8 cellular contexts compared by ENCODE assay signal in genomic region chr20:1392693-1393506, GRCh38. TPM values are rescaled to one million over a fixed set of nuclear protein-coding genes. Genes with fewer than 3 reads are reported as not detected.
DNase-seq lines count a peak whose midpoint lies in the region; ATAC-seq, FAIRE-seq and TF ChIP-seq lines count a peak whose summit lies in the region.

TSS of gene FKBP1A (minus strand) at chr20:1393054. CDS start at chr20:1392998, 56 bp downstream.

- H3K9ac ChIP-seq in H1 (replicated peaks in 1 of 4; ENCODE audit: extremely low read depth in 1 of 4, low read depth in 3 of 4, low read length in 3 of 4), result peak within 1 kb of the TSS; percentile 48 to 71 (median 56); a peak in 6 of 7 replicates
- peak within 1 kb of the TSS; percentile 92 for H3K9ac ChIP-seq in mesendoderm (ENCODE audit: low read length)

- H3K4ac ChIP-seq in H1 (replicated peaks; ENCODE audit: insufficient read length, low read depth, low read length) (no peak within 1 kb of the TSS), mesendoderm (ENCODE audit: low read depth, low read length) (peak within 1 kb of the TSS; percentile 92)

- no peaks in the 10 kb centered on the region for H3K36me3 ChIP-seq in H1 (ENCODE audit: control insufficient read depth in 2 of 4, insufficient read depth in 4 of 4, low read length in 3 of 4)
- no peaks in the 10 kb centered on the region for H3K36me3 ChIP-seq in mesendoderm (ENCODE audit: control insufficient read depth, insufficient read depth, low read length)

- peak within 1 kb of the TSS; percentile 53 to 86 (median 79) for H3K4me3 ChIP-seq in H1 (ENCODE audit: extremely low read depth in 1 of 4, insufficient read depth in 2 of 4, low read depth in 3 of 4, low read length in 4 of 4)
- H3K4me3 ChIP-seq in mesendoderm (ENCODE audit: low read length), result peak within 1 kb of the TSS; percentile 92

- H4K20me1 ChIP-seq in H1 (replicated peaks in 1 of 2; ENCODE audit: control insufficient read depth in 1 of 2, insufficient read depth in 2 of 2, low read length in 2 of 2), result peaks cover 12 to 23% of the 10 kb centered on the region in 2 experiments

- H3K27ac ChIP-seq in H1 (ENCODE audit: low read depth, low read length) (no peak within 1 kb of the TSS; the same call in 1 of the 2 replicates), mesendoderm (ENCODE audit: low read depth, low read length) (peak within 1 kb of the TSS; percentile 35)

- H3K27me3 ChIP-seq in H1 (replicated peaks in 1 of 4; ENCODE audit: control insufficient read depth in 3 of 4, extremely low read depth in 1 of 4, insufficient read depth in 3 of 4, low read length in 3 of 4), result peaks cover 0 to 19% (median 8%) of the 10 kb centered on the region in 4 experiments; a peak in 5 of 7 replicates
- H3K27me3 ChIP-seq in mesendoderm (ENCODE audit: insufficient read depth, low read length, poor library complexity), result no peaks in the 10 kb centered on the region

- no peak within 1 kb of the TSS for H4K5ac ChIP-seq in H1 (ENCODE audit: insufficient read length, low read depth, low read length)
- H4K5ac ChIP-seq in mesendoderm (ENCODE audit: low read length), result no peak within 1 kb of the TSS

- peak within 1 kb of the TSS; percentile 62 for H4K91ac ChIP-seq in H1 (replicated peaks; ENCODE audit: insufficient read length, low read length)

- peak within 1 kb of the TSS; percentile 84 for H4K8ac ChIP-seq in H1 (ENCODE audit: extremely low read depth, insufficient read depth, low read length)
- H4K8ac ChIP-seq in mesendoderm (ENCODE audit: low read depth, low read length), result peak within 1 kb of the TSS; percentile 7

- H2BK12ac ChIP-seq in H1 (ENCODE audit: low read depth, low read length), result no peak within 1 kb of the TSS

- peak in 1 of 2 experiments; percentile 36; a peak in 2 of 3 replicates for TF ChIP-seq POLR2A in H1 (IDR thresholded peaks at IDR 0.05; ENCODE audit: control extremely low read depth in 1 of 2, low read depth in 2 of 2, low read length in 2 of 2)

- TF ChIP-seq CTCF in H1 (IDR thresholded peaks at IDR 0.05; ENCODE audit: control extremely low read depth in 1 of 3, insufficient read depth in 1 of 3, low read depth in 1 of 3, low read length in 3 of 3), result no peak

- H3K79me1 ChIP-seq in H1 (ENCODE audit: low read depth, low read length) (peaks cover 25% of the 10 kb centered on the region), mesendoderm (ENCODE audit: low read length) (peaks cover 23% of the 10 kb centered on the region)

- no peak within 1 kb of the TSS for H2BK5ac ChIP-seq in H1 (ENCODE audit: low read depth, low read length)
- H2BK5ac ChIP-seq in mesendoderm (ENCODE audit: low read length), result no peak within 1 kb of the TSS

- no peak within 1 kb of the TSS for H3K14ac ChIP-seq in H1 (ENCODE audit: insufficient read length)

- CTCF ChIA-PET in H1 (lab: Charles Lee; ENCODE audit: partially characterized antibody), result interaction anchor here (0.6 to 1.8 kb wide), 9 partner anchors 16 to 126 kb away, joined by 3 to 6 read pairs (median 3); partner anchors contain the start of gene NSFL1C

- peak; percentile 98 for DNase-seq in COLO668 (lab: John Stamatoyannopoulos, UW; ENCODE audit: unreplicated experiment)
- DNase-seq in HTR-8/SVneo (ENCODE audit: insufficient read length, low spot score), result peak; percentile 87
- DNase-seq in NOMO-1 treated with DMSO at 0.1 percent for 48 hours (lab: John Stamatoyannopoulos, UW; ENCODE audit: unreplicated experiment), result peak; percentile 90
- peak; percentile 77 to 80 for DNase-seq in activated CD8-positive, alpha-beta memory T cell treated with anti-CD3 and anti-CD28 coated beads for 4 hours (ENCODE audit: low read depth in 2 of 2)
- peak in 1 of 2 experiments; percentile 85 for DNase-seq in H1 (ENCODE audit: low read depth in 1 of 2, low spot score in 2 of 2)
- peak; percentile 89 for DNase-seq in mesendoderm
- DNase-seq in stimulated activated CD8-positive, alpha-beta memory T cell treated with anti-CD3 and anti-CD28 coated beads, Interleukin-15, amount 100 ng/mL, for 1 hour (ENCODE audit: low read depth), result peak; percentile 75

- peak within 1 kb of the TSS; percentile 85; the same call in 1 of the 2 replicates for H2AFZ ChIP-seq in H1 (ENCODE audit: low read length)

- 3% methylated on average over 32 of the region's 79 CpGs; no CpG with 5 or more reads in 1 of the 2 experiments for WGBS in H1 (ENCODE audit: extremely low coverage in 1 of 2, insufficient coverage in 1 of 2, insufficient read length in 1 of 2, insufficient replicate concordance in 2 of 2, low coverage in 1 of 2, low lambda C conversion rate in 2 of 2, missing lambda C conversion rate in 1 of 2), 2 experiments
- WGBS in mesendoderm (ENCODE audit: extremely low coverage, insufficient coverage, low lambda C conversion rate), result no CpG with 5 or more reads among the region's 79 CpGs

- POLR2A ChIA-PET in H1 (lab: Charles Lee; ENCODE audit: partially characterized antibody), result interaction anchor here (1.0 to 2.2 kb wide), 7 partner anchors 8 to 74 kb away, joined by 3 to 9 read pairs (median 4); partner anchors contain the start of gene NSFL1C

- H3K79me2 ChIP-seq in H1 (ENCODE audit: control insufficient read depth in 1 of 2, insufficient read depth in 2 of 2, low read length in 2 of 2) (peaks cover 25 to 46% of the 10 kb centered on the region in 2 experiments), mesendoderm (ENCODE audit: control insufficient read depth, insufficient read depth, low read length) (peaks cover 47% of the 10 kb centered on the region)

- H2AK5ac ChIP-seq in H1 (ENCODE audit: low read depth, low read length), result no peak within 1 kb of the TSS
- H2AK5ac ChIP-seq in mesendoderm (ENCODE audit: low read length), result peak within 1 kb of the TSS; percentile 94

- TF ChIP-seq EP300 in H1 (IDR thresholded peaks at IDR 0.05; ENCODE audit: borderline replicate concordance in 1 of 2, low read depth in 2 of 2, low read length in 2 of 2), result no peak

- peak within 1 kb of the TSS; percentile 38; the same call in 1 of the 2 replicates for H3K18ac ChIP-seq in H1 (ENCODE audit: extremely low read depth, low read length)
- peak within 1 kb of the TSS; percentile 52 for H3K18ac ChIP-seq in mesendoderm (ENCODE audit: low read length)

- peak; percentile 88 for ATAC-seq in GM21381 (IDR thresholded peaks at IDR 0.05; ENCODE audit: unreplicated experiment)

- H2BK15ac ChIP-seq in H1 (ENCODE audit: low read length), result no peak within 1 kb of the TSS
- no peak within 1 kb of the TSS for H2BK15ac ChIP-seq in mesendoderm (replicated peaks; ENCODE audit: low read depth)

- H3K4me1 ChIP-seq in H1 (replicated peaks in 1 of 4; ENCODE audit: control insufficient read depth in 3 of 4, insufficient read depth in 4 of 4, low read length in 3 of 4) (peaks cover 10 to 31% (median 11%) of the 10 kb centered on the region in 4 experiments; a peak in 6 of 7 replicates), mesendoderm (ENCODE audit: control insufficient read depth, low read depth, low read length) (peaks cover 11% of the 10 kb centered on the region)

- peak within 1 kb of the TSS; percentile 65 for H3K56ac ChIP-seq in H1 (replicated peaks; ENCODE audit: insufficient read length, low read depth, low read length)
- H3K56ac ChIP-seq in mesendoderm (ENCODE audit: low read length), result peak within 1 kb of the TSS; percentile 93

- H2BK120ac ChIP-seq in H1 (replicated peaks; ENCODE audit: low read depth, low read length) (no peak within 1 kb of the TSS), mesendoderm (ENCODE audit: low read depth, low read length) (no peak within 1 kb of the TSS)

- peaks cover 8% of the 10 kb centered on the region for H3K23me2 ChIP-seq in H1 (ENCODE audit: low read depth, low read length)

- H3K4me2 ChIP-seq in H1 (ENCODE audit: insufficient read depth in 1 of 2, low read depth in 2 of 2, low read length in 2 of 2), result peak within 1 kb of the TSS; percentile 92 to 96
- peak within 1 kb of the TSS; percentile 96 for H3K4me2 ChIP-seq in mesendoderm (ENCODE audit: low read length)

- no peak within 1 kb of the TSS for H3K23ac ChIP-seq in H1 (ENCODE audit: insufficient read length)
- peak within 1 kb of the TSS; percentile 80 for H3K23ac ChIP-seq in mesendoderm (ENCODE audit: low read length)

- peak; percentile 73 for FAIRE-seq in HTR-8/SVneo (lab: Jason Lieb, UNC)
- no peak for FAIRE-seq in H1 (lab: Jason Lieb, UNC)

- no peaks in the 10 kb centered on the region for H3K9me3 ChIP-seq in H1 (ENCODE audit: insufficient read depth in 2 of 2, low read depth in 1 of 2, low read length in 1 of 2)

- H2BK20ac ChIP-seq in H1 (ENCODE audit: low read length), result no peak within 1 kb of the TSS

- TF ChIP-seq RAD21 in H1 (IDR thresholded peaks at IDR 0.05 in 1 of 2, conservative IDR thresholded peaks at IDR 0.05 in 1 of 2; ENCODE audit: low read depth in 2 of 2, low read length in 2 of 2), result no peak; a peak in 1 of 4 replicates

TF ChIP-seq in H1, 55 proteins besides CTCF, POLR2A, EP300 and RAD21 (continues in another document):
- TF ChIP-seq SIN3A (conservative IDR thresholded peaks at IDR 0.05 in 1 of 2, IDR thresholded peaks at IDR 0.05 in 1 of 2; ENCODE audit: low read depth in 1 of 2, low read length in 2 of 2), result peak; percentile 80 to 87; a peak in 3 of 4 replicates
- peak; percentile 57 for TF ChIP-seq PHF8 (conservative IDR thresholded peaks at IDR 0.05; ENCODE audit: low read depth, low read length)
- no peak for TF ChIP-seq RXRA (IDR thresholded peaks at IDR 0.05; ENCODE audit: insufficient read depth, low read depth, low read length)
- TF ChIP-seq GTF2F1 (IDR thresholded peaks at IDR 0.05; ENCODE audit: borderline replicate concordance, low read depth, low read length), result no peak; the same call in 1 of the 2 replicates
- no peak for TF ChIP-seq TAF7 (optimal IDR thresholded peaks at IDR 0.05; ENCODE audit: borderline replicate concordance, low read depth, low read length)
- TF ChIP-seq SIX5 (IDR thresholded peaks at IDR 0.05; ENCODE audit: low read depth, low read length), result 0 out of 2 replicates have a peak, but pooled peaks have one; percentile 14
- TF ChIP-seq SIRT6 (IDR thresholded peaks at IDR 0.05; ENCODE audit: low read length), result no peak
- TF ChIP-seq YY1 (IDR thresholded peaks at IDR 0.05; ENCODE audit: low read depth, low read length), result peak; percentile 64
- TF ChIP-seq GABPA (IDR thresholded peaks at IDR 0.05; ENCODE audit: borderline replicate concordance, insufficient read depth, low read length), result peak; percentile 85; the same call in 1 of the 2 replicates
- TF ChIP-seq TBP (IDR thresholded peaks at IDR 0.05; ENCODE audit: low read depth, low read length), result 0 out of 2 replicates have a peak, but pooled peaks have one; percentile 16

RNA-seq across cellular contexts. Expression of gene FKBP1A, which starts in this region (rescaled TPM):
- 243 and 250 TPM in 2 replicates for total RNA-seq in H1 (2021; fragmentation: NEBNext Ultra II Directional; extraction: Animal tissue kit (Norgen Biotek cat#: 25700))
- polyA plus RNA-seq in H1 (2011; rRNA removed), result 583 and 685 TPM in 2 replicates
- polyA plus RNA-seq in H1 (2011; cell fraction: cytosol; rRNA removed), result 454 TPM
- polyA plus RNA-seq in H1 (2011; cell fraction: nucleus; rRNA removed), result 218 TPM
- polyA plus RNA-seq in H1 (2012, experiment 1 of 2), result 324 to 404 TPM (median 351 TPM) in 4 replicates
- 485 TPM for polyA plus RNA-seq in H1 (2012, experiment 2 of 2)
- 192 TPM for polyA plus RNA-seq in H1 (2013, experiment 1 of 2)
- 207 TPM for polyA plus RNA-seq in H1 (2013, experiment 2 of 2)
- polyA minus RNA-seq in H1 (2011; rRNA and poly(A)+ RNA removed), result 384 and 553 TPM in 2 replicates
- polyA minus RNA-seq in H1 (2011; cell fraction: cytosol; rRNA and poly(A)+ RNA removed), result 108 TPM
- polyA minus RNA-seq in H1 (2011; cell fraction: nucleus; rRNA and poly(A)+ RNA removed), result 113 TPM
- 234 TPM for polyA plus RNA-seq in mesendoderm (2013, experiment 1 of 2)
- polyA plus RNA-seq in mesendoderm (2013, experiment 2 of 2), result 233 TPM
